ENCODE assay signal across 1 cellular context in genomic region chr4:165308174-165308573, GRCh38.
TF ChIP-seq lines count a peak whose summit lies in the region.

No MANE protein-coding gene starts in this region.

TF ChIP-seq in IMR-90, 13 proteins besides CTCF, POLR2A, EP300 and RAD21:
- peak; percentile 37; the same call in 1 of the 2 replicates for TF ChIP-seq CEBPB (IDR thresholded peaks at IDR 0.05; ENCODE audit: low read depth, low read length)
- no peak for TF ChIP-seq MXI1 (IDR thresholded peaks at IDR 0.05; ENCODE audit: borderline replicate concordance, low read depth, low read length)
